Comparison of ENCODE assay signal across 8 cellular contexts in genomic region chr1:150268706-150269403, GRCh38. TPM values are rescaled to one million over a fixed set of nuclear protein-coding genes. Genes with fewer than 3 reads are reported as not detected.
DNase-seq lines count a peak whose midpoint lies in the region; ATAC-seq and TF ChIP-seq lines count a peak whose summit lies in the region.

Gene APH1A (minus strand): TSS chr1:150269016. CDS start chr1:150268810, 206 bp downstream.

- H3K36me3 ChIP-seq in psoas muscle (ENCODE audit: insufficient read depth in 1 of 2, low read depth in 1 of 2): peaks cover 13 to 39% of the 10 kb centered on the region in 2 donors
- H3K36me3 ChIP-seq in urinary bladder (ENCODE audit: insufficient read depth): peaks cover 2% of the 10 kb centered on the region

- 0 to 1% (median 1%) methylated on average over 39 to 49 of the region's 49 CpGs for WGBS in psoas muscle, 3 donors
- under 1% methylated on average over 49 of the region's 49 CpGs for WGBS in urinary bladder

- intact Hi-C loops in T-helper 2 cell treated with Interferon-gamma antibody and Interleukin-4, amounts not matched to agents 100 ng/mL and 5 ng/mL, for 36 hours (cut with micrococcal nuclease): loop anchor here (1.0 to 10.0 kb wide), 5 partner anchors 12 to 216 kb away; partner anchors contain the start of genes ANP32E, MRPS21, PRPF3 and TARS2
- intact Hi-C loops in left ventricle myocardium superior (cut with micrococcal nuclease) (no loop called here), psoas muscle (cut with DNase I) (no loop called here)

- no peaks in the 10 kb centered on the region for H3K9me3 ChIP-seq in psoas muscle

- H3K4me3 ChIP-seq in psoas muscle (peak within 1 kb of the TSS; percentile 92), urinary bladder (ENCODE audit: low read depth, low read length) (peak within 1 kb of the TSS; percentile 91)

- H3K4me1 ChIP-seq in psoas muscle (peaks cover 11% of the 10 kb centered on the region), urinary bladder (ENCODE audit: insufficient read depth) (no peaks in the 10 kb centered on the region)

- TF ChIP-seq POLR2A in GM18505 (IDR thresholded peaks at IDR 0.05; ENCODE audit: borderline replicate concordance, extremely low read depth, insufficient read depth, insufficient read length): peak; percentile 65

- peak; percentile 95 to 97 for DNase-seq in NCI-H1930 (lab: John Stamatoyannopoulos, UW)
- peak; percentile 96 for DNase-seq in left ventricle myocardium superior
- DNase-seq in psoas muscle: peak; percentile 96 to 98

- H3K27ac ChIP-seq in angular gyrus (ENCODE audit: low read depth, low read length) (peak within 1 kb of the TSS; percentile 90), psoas muscle (peak within 1 kb of the TSS; percentile 92), urinary bladder (ENCODE audit: low read depth) (peak within 1 kb of the TSS; percentile 91)

- TF ChIP-seq CTCF in psoas muscle (IDR thresholded peaks at IDR 0.05): no peak

- no peaks in the 10 kb centered on the region for H3K27me3 ChIP-seq in psoas muscle (ENCODE audit: insufficient read depth in 3 of 3, low read length in 2 of 3)

- ATAC-seq in GM18505 (IDR thresholded peaks at IDR 0.05; ENCODE audit: unreplicated experiment) (peak; percentile 79), HG02970 (IDR thresholded peaks at IDR 0.05; ENCODE audit: low FRiP score, unreplicated experiment) (peak; percentile 77), left ventricle myocardium superior (peak; percentile 98), psoas muscle (peak; percentile 98 to 99 (median 98))

RNA-seq across cellular contexts. Expression of gene APH1A, which starts in this region (rescaled TPM):
- total RNA-seq in T-helper 2 cell treated with Interferon-gamma antibody and Interleukin-4, amounts not matched to agents 100 ng/mL and 5 ng/mL, for 36 hours: 136 and 138 TPM in 2 replicates
- total RNA-seq in left ventricle myocardium superior (58.5 TPM), psoas muscle (10 to 100 TPM; 33.1 to 69.3 (median 51.1) TPM), urinary bladder (73.0 TPM)
- polyA plus RNA-seq in psoas muscle (10 to 100 TPM; 48.5 to 91.5 (median 69.7) TPM), urinary bladder (114 TPM)

Comparison
In these comparisons a context has a peak if more than half of its experiments do, and no peak if none do; other contexts are left out.
1. Peak in every context shown above with its lines: DNase-seq, ATAC-seq, H3K4me3 ChIP-seq and H3K27ac ChIP-seq.